In the genomic region with DNA sequence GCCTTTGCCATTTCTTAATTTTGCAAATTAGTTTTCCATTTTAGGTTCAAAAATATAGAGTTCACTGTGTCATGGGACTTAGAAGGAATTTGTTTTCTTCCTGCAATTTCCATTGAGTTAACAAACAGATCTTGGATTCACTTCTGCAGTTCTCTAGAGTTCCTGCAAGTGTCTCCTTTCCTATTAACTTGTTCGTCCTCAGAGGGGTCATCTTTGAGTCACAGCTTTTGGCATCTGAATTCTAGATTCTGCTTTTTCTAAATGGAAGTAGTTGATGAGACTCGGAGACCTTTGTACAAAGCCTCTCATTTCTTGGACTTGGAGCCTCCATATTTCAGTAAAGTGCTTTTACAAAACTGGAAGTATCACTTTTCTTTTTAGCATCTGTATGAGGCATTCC, we compare ENCODE assay signal across 11 cellular contexts.
DNase-seq lines count a peak whose midpoint lies in the region; ATAC-seq, FAIRE-seq and TF ChIP-seq lines count a peak whose summit lies in the region.
"Had no signal": no experiment of that assay in that cellular context is flagged by ENCODE, and none has a peak within 500 bp of the region (broad histone marks: within the 10 kb centered on the region; RNA-seq: fewer than 3 reads in every experiment).

No MANE protein-coding gene starts in this region.

- ATAC-seq in body of pancreas, result no peak
- ATAC-seq in activated T-cell treated with anti-CD3 and anti-CD28 coated beads, Interleukin-2, amount 50 U/mL, for 4 hours, result no peak

- no peaks in the 10 kb centered on the region for H3K9me3 Mint-ChIP-seq in activated T-cell treated with anti-CD3 and anti-CD28 coated beads, Interleukin-2, amount 50 U/mL, for 4 hours

- DNase-seq in AG10803 (ENCODE audit: low read depth) (peak; percentile 48), HS-5 (ENCODE audit: low read depth) (peak; percentile 4), kidney (no peak), body of pancreas (no peak), NCI-H2171 (lab: John Stamatoyannopoulos, UW) (no peak), neuronal stem cell (ENCODE audit: low spot score) (no peak)
- DNase-seq in activated T-cell treated with anti-CD3 and anti-CD28 coated beads, Interleukin-2, amount 50 U/mL, for 4 hours, result no peak
- DNase-seq: head of caudate nucleus had no signal

- H3K36me3 Mint-ChIP-seq in activated T-cell treated with anti-CD3 and anti-CD28 coated beads, Interleukin-2, amount 50 U/mL, for 4 hours (ENCODE audit: insufficient read depth), result peaks cover 5% of the 10 kb centered on the region

- H2BK120ac ChIP-seq in neuronal stem cell (ENCODE audit: low read depth, low read length), result no peak overlapping the region

- peak; percentile 21 for FAIRE-seq in kidney (lab: Jason Lieb, UNC)

- H2BK12ac ChIP-seq in neuronal stem cell (ENCODE audit: low read length), result no peak overlapping the region

- H2BK15ac ChIP-seq in neuronal stem cell (ENCODE audit: low read length), result no peak overlapping the region

- H3K23ac ChIP-seq in neuronal stem cell (ENCODE audit: low read depth, low read length, poor library complexity), result no peak overlapping the region

- 63 to 79% methylated on average over 2 of the region's 2 CpGs for WGBS in body of pancreas, 2 donors
- WGBS in neuronal stem cell (ENCODE audit: extremely low coverage in 2 of 2, insufficient read length in 2 of 2, insufficient replicate concordance in 1 of 2), 2 donors, result no CpG with 5 or more reads among the region's 2 CpGs

- no peaks in the 10 kb centered on the region for H3K4me1 Mint-ChIP-seq in activated T-cell treated with anti-CD3 and anti-CD28 coated beads, Interleukin-2, amount 50 U/mL, for 4 hours (ENCODE audit: low read depth)

- H3K4ac ChIP-seq in neuronal stem cell (ENCODE audit: low read length), result no peak overlapping the region

- H3K4me1 ChIP-seq in kidney (ENCODE audit: control insufficient read depth in 1 of 2, insufficient read depth in 1 of 2, low read depth in 1 of 2, low read length in 2 of 2) (peaks cover 0 to 2% of the 10 kb centered on the region in 2 donors), body of pancreas (no peaks in the 10 kb centered on the region), neuronal stem cell (ENCODE audit: control insufficient read depth in 2 of 2, insufficient read depth in 1 of 2, low read depth in 1 of 2, low read length in 2 of 2) (no peaks in the 10 kb centered on the region)

- TF ChIP-seq POLR2A in body of pancreas (IDR thresholded peaks at IDR 0.05), result no peak

- H4K8ac ChIP-seq in neuronal stem cell (ENCODE audit: low read depth, low read length), result no peak overlapping the region

- TF ChIP-seq CTCF in AG10803 (conservative IDR thresholded peaks at IDR 0.05; ENCODE audit: low read length) (peak; percentile 50), WI38 (IDR thresholded peaks at IDR 0.05; ENCODE audit: low read depth, low read length) (peak; percentile 28; the same call in 1 of the 2 replicates), kidney (IDR thresholded peaks at IDR 0.05; ENCODE audit: borderline replicate concordance, extremely low read depth, insufficient read depth) (no peak), body of pancreas (IDR thresholded peaks at IDR 0.05) (no peak)

- H3K14ac ChIP-seq in neuronal stem cell (ENCODE audit: low read length), result no peak overlapping the region

- intact Hi-C loops in kidney (cut with DNase I), result loop anchor here (5.0 kb wide), 1 partner anchor 401 kb away; no protein-coding TSS in a partner anchor
- intact Hi-C loops in body of pancreas (cut with DNase I), result no loop called here

- no peak overlapping the region for H2AK5ac ChIP-seq in neuronal stem cell (ENCODE audit: low read depth, low read length)

- H2AFZ ChIP-seq in neuronal stem cell (ENCODE audit: low read length), result no peak overlapping the region

- no peak overlapping the region for H3K4me3 Mint-ChIP-seq in activated T-cell treated with anti-CD3 and anti-CD28 coated beads, Interleukin-2, amount 50 U/mL, for 4 hours
- H3K4me3 Mint-ChIP-seq: activated naive CD8-positive, alpha-beta T cell had no signal

- H3K4me3 ChIP-seq in AG10803 (ENCODE audit: low read length), result no peak overlapping the region
- H3K4me3 ChIP-seq in WI38 (ENCODE audit: low read depth, low read length), result no peak overlapping the region
- no peak overlapping the region for H3K4me3 ChIP-seq in kidney (ENCODE audit: low read length in 2 of 2)
- no peak overlapping the region for H3K4me3 ChIP-seq in body of pancreas
- no peak overlapping the region for H3K4me3 ChIP-seq in neuronal stem cell (ENCODE audit: low read length in 2 of 2)

- H2BK5ac ChIP-seq in neuronal stem cell (ENCODE audit: low read length), result no peak overlapping the region

- H3K9me3 ChIP-seq in kidney (ENCODE audit: control insufficient read depth in 1 of 2, low read length in 2 of 2) (no peaks in the 10 kb centered on the region), body of pancreas (no peaks in the 10 kb centered on the region), neuronal stem cell (replicated peaks in 1 of 2; ENCODE audit: control insufficient read depth in 2 of 2, insufficient read depth in 1 of 2, low read depth in 1 of 2, low read length in 2 of 2) (no peaks in the 10 kb centered on the region)
- H3K9me3 ChIP-seq: neutrophil had no signal

- H3K9ac ChIP-seq in kidney (ENCODE audit: low read length in 2 of 2), result peak overlapping the region in 1 of 2 donors; percentile 7
- no peak overlapping the region for H3K9ac ChIP-seq in neuronal stem cell (ENCODE audit: low read depth, low read length, poor library complexity)

- no peaks in the 10 kb centered on the region for H3K79me1 ChIP-seq in neuronal stem cell (ENCODE audit: low read depth, low read length)

- H3K36me3 ChIP-seq in kidney (ENCODE audit: control insufficient read depth in 1 of 2, insufficient read depth in 2 of 2, low read length in 2 of 2), result no peaks in the 10 kb centered on the region
- no peaks in the 10 kb centered on the region for H3K36me3 ChIP-seq in body of pancreas (replicated peaks in 1 of 2; ENCODE audit: insufficient read depth in 1 of 2, low read depth in 2 of 2)
- H3K36me3 ChIP-seq in neuronal stem cell (replicated peaks in 1 of 2; ENCODE audit: control insufficient read depth in 2 of 2, insufficient read depth in 2 of 2, low read length in 2 of 2), result no peaks in the 10 kb centered on the region
- H3K36me3 ChIP-seq: neutrophil had no signal

- no peaks in the 10 kb centered on the region for H3K27me3 ChIP-seq in body of pancreas
- no peaks in the 10 kb centered on the region for H3K27me3 ChIP-seq in neuronal stem cell (ENCODE audit: control insufficient read depth in 3 of 3, insufficient read depth in 3 of 3, low read depth in 1 of 3, low read length in 3 of 3)

- no peak overlapping the region for H3K18ac ChIP-seq in neuronal stem cell (ENCODE audit: low read length)

- H3K4me2 ChIP-seq in neuronal stem cell (ENCODE audit: insufficient read depth, low read length, poor library complexity, severe bottlenecking), result no peak overlapping the region

- no peaks in the 10 kb centered on the region for H3K27me3 Mint-ChIP-seq in activated T-cell treated with anti-CD3 and anti-CD28 coated beads, Interleukin-2, amount 50 U/mL, for 4 hours (ENCODE audit: low read depth)

- H4K91ac ChIP-seq in neuronal stem cell (ENCODE audit: low read depth, low read length, poor library complexity), result no peak overlapping the region

- H3K27ac ChIP-seq in kidney (ENCODE audit: low read depth in 2 of 2, low read length in 2 of 2), result no peak overlapping the region
- H3K27ac ChIP-seq in body of pancreas, result no peak overlapping the region
- H3K27ac ChIP-seq in neuronal stem cell (replicated peaks; ENCODE audit: low read length), result no peak overlapping the region
- H3K27ac ChIP-seq: neutrophil had no signal

Comparison
In these comparisons a context has a peak if more than half of its experiments do, and no peak if none do; other contexts are left out.
1. DNase-seq: peak in AG10803 (single experiment) and HS-5 (single experiment); none in kidney (single experiment), body of pancreas (0 of 4), NCI-H2171 (single experiment), activated T-cell treated with anti-CD3 and anti-CD28 coated beads, Interleukin-2, amount 50 U/mL, for 4 hours (single experiment) and neuronal stem cell (single experiment).
2. CTCF ChIP-seq: peak in AG10803 (single experiment) and WI38 (single experiment); none in kidney (single experiment) and body of pancreas (0 of 7).